Comparison of ENCODE assay signal across 13 cellular contexts in genomic region chr11:130829801-130830562, GRCh38.
DNase-seq lines count a peak whose midpoint lies in the region; ATAC-seq and TF ChIP-seq lines count a peak whose summit lies in the region.
"Had no signal": no experiment of that assay in that cellular context is flagged by ENCODE, and none has a peak within 500 bp of the region (broad histone marks: within the 10 kb centered on the region; RNA-seq: fewer than 3 reads in every experiment).

No MANE protein-coding gene starts in this region.

- 38 to 47% methylated on average over 12 of the region's 12 CpGs for WGBS in heart right ventricle, 2 donors
- WGBS in aorta, 2 donors = 47 to 49% methylated on average over 12 of the region's 12 CpGs

- peak; percentile 52 to 78 (median 70) for ATAC-seq in heart right ventricle
- ATAC-seq in aorta (ENCODE audit: low FRiP score) = peak; percentile 75
- no peak for ATAC-seq in HG03196 (IDR thresholded peaks at IDR 0.05; ENCODE audit: unreplicated experiment)
- no peak for ATAC-seq in GM21619 (IDR thresholded peaks at IDR 0.05; ENCODE audit: unreplicated experiment)

- no peaks in the 10 kb centered on the region for H3K36me3 ChIP-seq in heart right ventricle
- H3K36me3 ChIP-seq in aorta (ENCODE audit: control insufficient read depth in 1 of 2, insufficient read depth in 2 of 2, low read length in 1 of 2) = no peaks in the 10 kb centered on the region
- no peaks in the 10 kb centered on the region for H3K36me3 ChIP-seq in CD4-positive, alpha-beta memory T cell (ENCODE audit: insufficient read depth, low read length)

- peaks cover 3 to 43% (median 28%) of the 10 kb centered on the region in 9 donors for H3K4me1 ChIP-seq in heart right ventricle
- no peaks in the 10 kb centered on the region for H3K4me1 ChIP-seq in aorta (ENCODE audit: control insufficient read depth in 1 of 2, insufficient read depth in 2 of 2, low read length in 2 of 2)
- H3K4me1 ChIP-seq in CD4-positive, alpha-beta memory T cell (ENCODE audit: insufficient read depth, low read length) = no peaks in the 10 kb centered on the region

- H3K36me3 Mint-ChIP-seq in nephron (ENCODE audit: low read depth) = no peaks in the 10 kb centered on the region
- no peaks in the 10 kb centered on the region for H3K36me3 Mint-ChIP-seq in CD4-positive, alpha-beta memory T cell

- no peak overlapping the region for H3K4me3 ChIP-seq in heart right ventricle
- H3K4me3 ChIP-seq in aorta (ENCODE audit: low read length in 2 of 2) = no peak overlapping the region
- no peak overlapping the region for H3K4me3 ChIP-seq in CD4-positive, alpha-beta memory T cell (ENCODE audit: low read length in 2 of 2)
- H3K4me3 ChIP-seq: SK-N-MC had no signal

- CTCF ChIA-PET in CD4-positive, alpha-beta memory T cell (lab: Charles Lee; ENCODE audit: partially characterized antibody) = interaction anchor here (0.8 to 1.5 kb wide), 2 partner anchors 11 to 33 kb away, joined by 3 read pairs; no protein-coding TSS in a partner anchor

- H3K9me3 Mint-ChIP-seq in nephron = no peaks in the 10 kb centered on the region
- no peaks in the 10 kb centered on the region for H3K9me3 Mint-ChIP-seq in CD4-positive, alpha-beta memory T cell

- POLR2A ChIA-PET in CD4-positive, alpha-beta memory T cell (lab: Charles Lee; ENCODE audit: partially characterized antibody) = no interaction called here

- no peaks in the 10 kb centered on the region for H3K27me3 Mint-ChIP-seq in nephron (ENCODE audit: low read depth)
- H3K27me3 Mint-ChIP-seq in CD4-positive, alpha-beta memory T cell = peaks cover 2 to 16% of the 10 kb centered on the region in 2 donors

- peak overlapping the region in 2 of 3 experiments; percentile 21 to 53 for H3K4me3 Mint-ChIP-seq in nephron
- no peak overlapping the region for H3K4me3 Mint-ChIP-seq in CD4-positive, alpha-beta memory T cell
- H3K4me3 Mint-ChIP-seq: CD4-positive, alpha-beta T cell had no signal

- peak; percentile 18 to 42 for DNase-seq in NCI-H524 (lab: John Stamatoyannopoulos, UW)
- no peak for DNase-seq in NCI-H524 treated with DMSO at 0.1 percent for 48 hours (lab: John Stamatoyannopoulos, UW)
- peak; percentile 56 to 69 for DNase-seq in heart right ventricle
- DNase-seq in aorta = peak; percentile 68 to 78
- no peak for DNase-seq in CD4-positive, alpha-beta memory T cell
- DNase-seq: 8988T; CD4-positive, alpha-beta T cell; GDM1; NCI-H2171 had no signal

- intact Hi-C loops in heart right ventricle (cut with DNase I) = loop anchor here in 5 of 10 donors (2.0 to 10.0 kb wide), 7 partner anchors 105 to 383 kb away; partner anchors contain the start of gene ADAMTS15 (in 1 of the 5)
- intact Hi-C loops in aorta (cut with DNase I) = no loop called here
- intact Hi-C loops in CD4-positive, alpha-beta memory T cell (cut with micrococcal nuclease) = no loop called here

- TF ChIP-seq CTCF in heart right ventricle (IDR thresholded peaks at IDR 0.05) (no peak), nephron (IDR thresholded peaks at IDR 0.05; ENCODE audit: unreplicated experiment in 3 of 3) (no peak)

- H3K27me3 ChIP-seq in heart right ventricle (no peaks in the 10 kb centered on the region), aorta (ENCODE audit: control insufficient read depth in 1 of 2, insufficient read depth in 2 of 2, low read length in 1 of 2) (no peaks in the 10 kb centered on the region)
- no peaks in the 10 kb centered on the region for H3K27me3 ChIP-seq in CD4-positive, alpha-beta memory T cell (ENCODE audit: insufficient read depth, low read length)

- H3K9me3 ChIP-seq in heart right ventricle (no peaks in the 10 kb centered on the region), aorta (ENCODE audit: control insufficient read depth, low read length) (no peaks in the 10 kb centered on the region)
- H3K9me3 ChIP-seq in CD4-positive, alpha-beta memory T cell (ENCODE audit: control insufficient read depth in 1 of 2, low read length in 2 of 2) = no peaks in the 10 kb centered on the region

- peak overlapping the region in 9 of 10 donors; percentile 6 to 65 (median 42) for H3K27ac ChIP-seq in heart right ventricle
- no peak overlapping the region for H3K27ac ChIP-seq in aorta (ENCODE audit: low read depth in 1 of 2, low read length in 2 of 2)
- no peak overlapping the region for H3K27ac ChIP-seq in CD4-positive, alpha-beta memory T cell (ENCODE audit: low read depth, low read length)
- H3K27ac ChIP-seq: SK-N-MC had no signal

- peaks cover 9% of the 10 kb centered on the region for H3K4me1 Mint-ChIP-seq in nephron
- H3K4me1 Mint-ChIP-seq in CD4-positive, alpha-beta memory T cell = no peaks in the 10 kb centered on the region

- H3K27ac Mint-ChIP-seq in nephron = peak overlapping the region in 1 of 3 experiments; percentile 91
- no peak overlapping the region for H3K27ac Mint-ChIP-seq in CD4-positive, alpha-beta memory T cell
- H3K27ac Mint-ChIP-seq: CD4-positive, alpha-beta T cell had no signal

Comparison
In these comparisons a context has a peak if more than half of its experiments do, and no peak if none do; other contexts are left out.
1. DNase-seq: peak in NCI-H524 (2 of 2), heart right ventricle (2 of 2) and aorta (2 of 2); none in NCI-H524 treated with DMSO at 0.1 percent for 48 hours (single experiment) and CD4-positive, alpha-beta memory T cell (0 of 5).
2. ATAC-seq: peak in heart right ventricle (8 of 8) and aorta (single experiment); none in HG03196 (single experiment) and GM21619 (single experiment).
3. H3K27ac ChIP-seq: peak in heart right ventricle (9 of 10); none in aorta (0 of 2) and CD4-positive, alpha-beta memory T cell (single experiment).
4. H3K4me3 Mint-ChIP-seq: peak in nephron (2 of 3); none in CD4-positive, alpha-beta memory T cell (0 of 8).